Comparison of ENCODE assay signal across 16 cellular contexts in the genomic region with DNA sequence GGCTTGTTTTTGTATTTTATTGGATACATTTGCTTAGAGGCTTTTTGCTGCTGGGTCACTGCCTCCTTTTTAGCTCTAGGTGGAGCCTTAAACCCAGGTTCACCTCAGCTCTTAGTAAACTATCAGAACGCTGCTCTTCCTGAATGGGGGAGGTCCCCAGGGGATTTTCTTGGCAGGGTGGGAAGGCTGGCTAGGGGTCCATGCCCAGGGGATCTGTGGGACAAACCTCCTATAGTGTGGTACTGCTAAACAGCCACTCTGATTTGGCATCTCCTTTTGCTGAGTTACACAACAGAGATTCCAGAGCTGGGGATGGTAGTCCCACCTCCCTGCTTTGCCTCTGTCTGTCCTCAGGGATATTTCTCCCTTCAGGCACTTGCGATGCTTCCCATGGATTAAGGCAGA.
DNase-seq lines count a peak whose midpoint lies in the region; ATAC-seq and TF ChIP-seq lines count a peak whose summit lies in the region.
"Had no signal": no experiment of that assay in that cellular context is flagged by ENCODE, and none has a peak within 500 bp of the region (broad histone marks: within the 10 kb centered on the region; RNA-seq: fewer than 3 reads in every experiment).

No MANE protein-coding gene starts in this region.

- no peaks in the 10 kb centered on the region for H3K9me3 ChIP-seq in RWPE2 (ENCODE audit: severe bottlenecking)
- H3K9me3 ChIP-seq: neutrophil had no signal

- H3K36me3 ChIP-seq in RWPE2 (ENCODE audit: low read depth) = no peaks in the 10 kb centered on the region
- H3K36me3 ChIP-seq: neutrophil had no signal

- no peaks in the 10 kb centered on the region for H3K27me3 ChIP-seq in RWPE2 (ENCODE audit: insufficient read depth, poor library complexity, severe bottlenecking)
- H3K27me3 ChIP-seq: neutrophil had no signal

- H3K27ac ChIP-seq in RWPE2 (ENCODE audit: poor library complexity, severe bottlenecking) = no peak overlapping the region
- H3K27ac ChIP-seq: neutrophil had no signal

- H3K4me3 ChIP-seq in RWPE2 (ENCODE audit: severe bottlenecking) = no peak overlapping the region

- ATAC-seq in RWPE2 (ENCODE audit: low read depth) = no peak
- ATAC-seq in GM18909 (IDR thresholded peaks at IDR 0.05; ENCODE audit: poor library complexity, unreplicated experiment) = no peak
- no peak for ATAC-seq in GM19397 (IDR thresholded peaks at IDR 0.05; ENCODE audit: unreplicated experiment)
- ATAC-seq in esophagus mucosa = no peak
- ATAC-seq: left ventricle myocardium superior, T-cell had no signal

- peak; percentile 37 for DNase-seq in COR-L47 (lab: John Stamatoyannopoulos, UW)
- DNase-seq in HT1080 (ENCODE audit: low read depth) = peak; percentile 34
- no peak for DNase-seq in RWPE2 (ENCODE audit: low spot score)
- DNase-seq in iPS-NIHi11 (ENCODE audit: low spot score) = peak; percentile 53
- DNase-seq in superior temporal gyrus (ENCODE audit: extremely low spot score) = no peak
- DNase-seq: activated CD4-positive, alpha-beta memory T cell treated with anti-CD3 and anti-CD28 coated beads for 36 hours; activated gamma-delta T cell treated with Interleukin-2 at 50 U/mL for 16 hours; CD4-positive, CD25-positive, alpha-beta regulatory T cell; cerebellar nuclear complex; left ventricle myocardium superior; stimulated activated CD4-positive, alpha-beta T cell treated with anti-CD3 and anti-CD28 coated beads, Interleukin-12 subunit alpha, Interleukin-12 subunit beta, amount 100 ng/mL, for 4 hours; T-cell had no signal

- H3K4me1 ChIP-seq in RWPE2 (ENCODE audit: insufficient read depth, poor library complexity, severe bottlenecking) = no peaks in the 10 kb centered on the region

- TF ChIP-seq CTCF in RWPE2 (IDR thresholded peaks at IDR 0.05; ENCODE audit: poor library complexity, severe bottlenecking) = peak; percentile 16

Comparison
In these comparisons a context has a peak if more than half of its experiments do, and no peak if none do; other contexts are left out.
1. DNase-seq: peak in COR-L47 (single experiment), HT1080 (single experiment) and iPS-NIHi11 (single experiment); none in RWPE2 (single experiment) and superior temporal gyrus (single experiment).